In the genomic region with DNA sequence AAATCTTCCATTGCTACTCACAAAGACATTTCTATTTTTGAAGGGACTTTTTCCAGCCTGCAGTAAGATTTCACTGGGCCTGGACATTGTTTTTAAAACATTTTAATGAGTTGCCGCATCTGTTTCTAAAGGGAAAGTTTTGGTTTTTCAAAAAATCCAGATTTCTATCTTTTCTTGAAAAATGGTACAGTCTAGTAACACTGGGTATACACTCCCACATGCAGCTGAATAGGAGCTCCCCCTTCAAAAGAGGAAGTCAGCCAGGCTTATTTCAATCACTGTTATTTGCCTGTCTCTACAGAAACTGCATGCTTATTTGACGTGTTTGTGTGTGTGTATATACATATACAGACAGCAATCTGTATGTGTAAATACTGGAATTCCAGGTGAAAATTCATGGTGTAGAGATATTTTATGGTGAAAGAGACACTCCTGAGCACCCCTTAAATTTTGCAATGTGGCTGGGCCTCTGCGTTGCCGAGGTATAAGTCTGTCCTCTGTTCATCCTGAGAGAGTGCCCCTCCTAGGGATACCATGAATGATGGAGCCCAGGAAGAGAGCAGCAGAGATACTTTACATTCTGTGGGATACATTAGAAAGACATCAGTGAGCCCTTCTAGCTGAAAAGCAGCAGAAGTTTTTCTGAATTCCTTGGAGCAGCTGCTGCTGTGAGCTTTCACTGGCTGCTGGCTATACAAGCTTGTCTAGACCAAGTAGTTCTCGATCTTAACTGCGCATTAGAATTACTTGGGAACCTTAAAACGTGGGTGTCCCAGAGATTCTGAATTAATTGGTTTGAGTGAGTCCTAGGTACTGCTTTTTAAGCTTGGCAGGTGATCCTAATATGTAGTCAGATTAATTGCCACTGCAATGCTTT, we compare ENCODE assay signal across 11 cellular contexts. TPM values are rescaled to one million over a fixed set of nuclear protein-coding genes. Genes with fewer than 3 reads are reported as not detected.
DNase-seq lines count a peak whose midpoint lies in the region; ATAC-seq and TF ChIP-seq lines count a peak whose summit lies in the region.
"Had no signal": no experiment of that assay in that cellular context is flagged by ENCODE, and none has a peak within 500 bp of the region (broad histone marks: within the 10 kb centered on the region; RNA-seq: fewer than 3 reads in every experiment).

No MANE protein-coding gene starts in this region.

- H2BK12ac ChIP-seq in H9 (ENCODE audit: insufficient read length, low read depth, low read length), result no peak overlapping the region

- no peak overlapping the region for H3T11ph ChIP-seq in H9 (ENCODE audit: low read length)

- H3K36me3 ChIP-seq in liver (ENCODE audit: control insufficient read depth in 4 of 4, insufficient read depth in 3 of 4, low read depth in 1 of 4, low read length in 3 of 4) (no peaks in the 10 kb centered on the region), HAP-1 (replicated peaks) (no peaks in the 10 kb centered on the region), transverse colon (no peaks in the 10 kb centered on the region)

- no peak for TF ChIP-seq POLR2A in transverse colon (IDR thresholded peaks at IDR 0.05)

- 0 out of 2 replicates have a peak, but pooled peaks cover 2% of the 10 kb centered on the region for H3K79me2 ChIP-seq in H9 (ENCODE audit: insufficient read depth, low read length)

- no peak for TF ChIP-seq EP300 in transverse colon (IDR thresholded peaks at IDR 0.05; ENCODE audit: low read depth)

- H3K9me3 Mint-ChIP-seq in H9, result no peaks in the 10 kb centered on the region
- no peaks in the 10 kb centered on the region for H3K9me3 Mint-ChIP-seq in activated T-helper 17 cell treated with anti-CD3 and anti-CD28 coated beads, Interleukin-2, amount 50 U/mL, for 72 hours
- H3K9me3 Mint-ChIP-seq: activated T-cell treated with anti-CD3 and anti-CD28 coated beads, Interleukin-2, amount 50 U/mL, for 24 hours had no signal

- in situ Hi-C loops in HAP-1 (cut with MboI; ENCODE audit: low sequenced_read_pairs), result no loop called here
- in situ Hi-C loops in transverse colon (cut with MboI; ENCODE audit: low pct_ligation_motif_present in 1 of 4, low pct_unique_long_range_greater_than_20kb in 1 of 4, low sequenced_read_pairs in 3 of 4), result no loop called here

- no CpG with 5 or more reads among the region's 7 CpGs for WGBS in H9 (ENCODE audit: extremely low coverage, insufficient read length, low lambda C conversion rate)
- WGBS in liver, result 63% methylated on average over 7 of the region's 7 CpGs
- 71% methylated on average over 5 to 7 of the region's 7 CpGs for WGBS in transverse colon (ENCODE audit: low coverage in 1 of 2), 2 donors

- H4K8ac ChIP-seq in H9 (replicated peaks; ENCODE audit: insufficient read length, low read depth, low read length), result no peak overlapping the region

- peak overlapping the region in 2 of 3 experiments; percentile 45 to 86; a peak in 2 of 7 replicates for H3K27ac Mint-ChIP-seq in H9
- H3K27ac Mint-ChIP-seq in activated T-helper 17 cell treated with anti-CD3 and anti-CD28 coated beads, Interleukin-2, amount 50 U/mL, for 72 hours, result no peak overlapping the region
- H3K27ac Mint-ChIP-seq: activated T-cell treated with anti-CD3 and anti-CD28 coated beads, Interleukin-2, amount 50 U/mL, for 24 hours had no signal

- H3K4me1 Mint-ChIP-seq in H9, result peaks cover 27 to 41% of the 10 kb centered on the region in 2 experiments
- no peaks in the 10 kb centered on the region for H3K4me1 Mint-ChIP-seq in activated T-helper 17 cell treated with anti-CD3 and anti-CD28 coated beads, Interleukin-2, amount 50 U/mL, for 72 hours

- peak; percentile 72 for ATAC-seq in GM18508 (IDR thresholded peaks at IDR 0.05; ENCODE audit: insufficient read depth, unreplicated experiment)
- no peak for ATAC-seq in activated T-helper 17 cell treated with anti-CD3 and anti-CD28 coated beads, Interleukin-2, amount 50 U/mL, for 72 hours (replicated peaks)

- no peak for TF ChIP-seq RAD21 in liver (IDR thresholded peaks at IDR 0.05)

- no peak overlapping the region for H3K4ac ChIP-seq in H9 (ENCODE audit: low read depth, low read length)

- peaks cover 2% of the 10 kb centered on the region; the same call in 1 of the 2 replicates for H3K4me1 ChIP-seq in H9 (ENCODE audit: insufficient read depth, low read length)
- H3K4me1 ChIP-seq in liver (ENCODE audit: control insufficient read depth in 4 of 4, insufficient read depth in 4 of 4, low read length in 3 of 4), result peaks cover 12 to 60% (median 50%) of the 10 kb centered on the region in 4 donors
- no peaks in the 10 kb centered on the region; the same call in 1 of the 2 replicates for H3K4me1 ChIP-seq in HAP-1
- H3K4me1 ChIP-seq in transverse colon, result peaks cover 0 to 39% (median 9%) of the 10 kb centered on the region in 4 donors

- H3K36me3 Mint-ChIP-seq in H9 (ENCODE audit: insufficient read depth in 1 of 3, low read depth in 3 of 3), result no peaks in the 10 kb centered on the region
- H3K36me3 Mint-ChIP-seq in activated T-helper 17 cell treated with anti-CD3 and anti-CD28 coated beads, Interleukin-2, amount 50 U/mL, for 72 hours (ENCODE audit: low read depth), result no peaks in the 10 kb centered on the region

- no peak overlapping the region for H3K14ac ChIP-seq in H9 (ENCODE audit: insufficient read depth, low read length)

- H3K9me3 ChIP-seq in H9 (ENCODE audit: control insufficient read depth, low read depth, low read length) (no peaks in the 10 kb centered on the region), liver (ENCODE audit: control insufficient read depth in 4 of 4, low read length in 3 of 4) (no peaks in the 10 kb centered on the region), HAP-1 (no peaks in the 10 kb centered on the region), transverse colon (no peaks in the 10 kb centered on the region)

- intact Hi-C loops in transverse colon (cut with DNase I; ENCODE audit: low total_unique reads), result no loop called here

- H4K91ac ChIP-seq in H9 (ENCODE audit: insufficient read length, low read depth, low read length), result no peak overlapping the region

- H3K9ac ChIP-seq in H9 (ENCODE audit: extremely low read depth, insufficient read length, low read length) (no peak overlapping the region), liver (ENCODE audit: low read depth in 1 of 2, low read length in 2 of 2) (peak overlapping the region in 1 of 2 donors; percentile 43)

- H3K4me3 Mint-ChIP-seq in H9, result no peak overlapping the region
- H3K4me3 Mint-ChIP-seq in activated T-helper 17 cell treated with anti-CD3 and anti-CD28 coated beads, Interleukin-2, amount 50 U/mL, for 72 hours, result no peak overlapping the region
- H3K4me3 Mint-ChIP-seq: activated T-cell treated with anti-CD3 and anti-CD28 coated beads, Interleukin-2, amount 50 U/mL, for 24 hours had no signal

- no peaks in the 10 kb centered on the region for H4K20me1 ChIP-seq in H9 (ENCODE audit: control insufficient read depth, insufficient read depth, insufficient read length)

- H2BK5ac ChIP-seq in H9 (ENCODE audit: insufficient read length, low read length), result no peak overlapping the region

- DNase-seq in H9 (no peak), NCI-H69 (lab: John Stamatoyannopoulos, UW) (peak; percentile 86), HAP-1 (ENCODE audit: low spot score in 2 of 2) (no peak), transverse colon (no peak)
- DNase-seq in activated naive CD4-positive, alpha-beta T cell treated with anti-CD3 and anti-CD28 coated beads, Interleukin-2, amount 50 U/mL, for 16 hours, result no peak
- DNase-seq: activated T-cell treated with anti-CD3 and anti-CD28 coated beads, Interleukin-2, amount 50 U/mL, for 24 hours; GDM1; NCI-H1694 had no signal

- H2BK120ac ChIP-seq in H9 (ENCODE audit: low read depth, low read length, poor library complexity, severe bottlenecking), result no peak overlapping the region

- H4K5ac ChIP-seq in H9 (ENCODE audit: insufficient read length, low read depth, low read length), result no peak overlapping the region

- no peak overlapping the region for H2AFZ ChIP-seq in H9 (ENCODE audit: low read length)

- no peaks in the 10 kb centered on the region for H3K27me3 Mint-ChIP-seq in H9 (ENCODE audit: low read depth)
- H3K27me3 Mint-ChIP-seq in activated T-helper 17 cell treated with anti-CD3 and anti-CD28 coated beads, Interleukin-2, amount 50 U/mL, for 72 hours, result no peaks in the 10 kb centered on the region
- H3K27me3 Mint-ChIP-seq: activated T-cell treated with anti-CD3 and anti-CD28 coated beads, Interleukin-2, amount 50 U/mL, for 24 hours had no signal

- TF ChIP-seq CTCF in H9 (conservative IDR thresholded peaks at IDR 0.05) (no peak), liver (IDR thresholded peaks at IDR 0.05; ENCODE audit: low read depth, low read length, missing input control) (no peak), transverse colon (IDR thresholded peaks at IDR 0.05) (no peak)

- no peak overlapping the region for H3K23ac ChIP-seq in H9 (ENCODE audit: insufficient read length, low read depth, low read length)

- H3K4me3 ChIP-seq in liver (ENCODE audit: low read depth in 1 of 3, low read length in 3 of 3) (no peak overlapping the region), HAP-1 (no peak overlapping the region), transverse colon (no peak overlapping the region)

- no peaks in the 10 kb centered on the region for H3K27me3 ChIP-seq in H9 (ENCODE audit: insufficient read depth, low read length)
- no peaks in the 10 kb centered on the region for H3K27me3 ChIP-seq in liver (ENCODE audit: control insufficient read depth in 4 of 4, insufficient read depth in 4 of 4, low read length in 3 of 4)
- H3K27me3 ChIP-seq in HAP-1 (ENCODE audit: low read depth), result no peaks in the 10 kb centered on the region
- H3K27me3 ChIP-seq in transverse colon, result no peaks in the 10 kb centered on the region

- H3K56ac ChIP-seq in H9 (ENCODE audit: insufficient read length, low read depth, low read length), result no peak overlapping the region

- no peak overlapping the region for H2BK15ac ChIP-seq in H9 (ENCODE audit: low read depth, low read length)

- H2AK5ac ChIP-seq in H9 (ENCODE audit: insufficient read length, low read length), result no peak overlapping the region

- no peak overlapping the region for H3K4me2 ChIP-seq in H9 (ENCODE audit: insufficient read depth, insufficient read length, low read length)

- no peak overlapping the region for H2BK20ac ChIP-seq in H9 (ENCODE audit: low read depth, low read length, poor library complexity, severe bottlenecking)

- H3K79me1 ChIP-seq in H9 (ENCODE audit: insufficient read depth, low read depth, low read length, poor library complexity, severe bottlenecking), result no peaks in the 10 kb centered on the region

- no peak overlapping the region for H3K18ac ChIP-seq in H9 (ENCODE audit: insufficient read length, low read depth, low read length)

- H3K23me2 ChIP-seq in H9 (ENCODE audit: insufficient read length, low read depth, low read length, poor library complexity, severe bottlenecking), result no peaks in the 10 kb centered on the region

- no peak overlapping the region for H3K27ac ChIP-seq in H9 (ENCODE audit: insufficient read length, low read depth, low read length)
- H3K27ac ChIP-seq in liver (ENCODE audit: low read depth in 1 of 2, low read length in 2 of 2), result peak overlapping the region; percentile 21 to 53
- no peak overlapping the region for H3K27ac ChIP-seq in transverse colon

RNA-seq across cellular contexts. Expression of a gene that starts 12.0 kb away (rescaled TPM):
- total RNA-seq in H9 (2021) (121 and 123 TPM in 2 replicates), liver (10 to 100 TPM; 14.2 to 18.6 TPM), transverse colon (10 to 100 TPM in 3 of 4 donors, not detected in 1; 26.2 to 73.5 (median 60.2) TPM)
- 10 to 100 TPM; 35.0 to 66.3 TPM for polyA plus RNA-seq in liver
- 100 to 1,000 TPM in 1 of 2 donors, 10 to 100 TPM in 1; 94.3 to 186 TPM for total RNA-seq in activated T-helper 17 cell treated with anti-CD3 and anti-CD28 coated beads, Interleukin-2, amount 50 U/mL, for 72 hours

RNA-seq across cellular contexts. Expression of a gene that starts 28.5 kb away (rescaled TPM):
- 68.3 and 74.4 TPM in 2 replicates for total RNA-seq in H9 (2021)
- 10 to 100 TPM; 12.3 to 46.4 TPM for total RNA-seq in liver
- 10 to 100 TPM; 16.0 to 26.2 TPM for polyA plus RNA-seq in liver
- 10 to 100 TPM; 51.7 to 52.5 TPM for total RNA-seq in activated T-helper 17 cell treated with anti-CD3 and anti-CD28 coated beads, Interleukin-2, amount 50 U/mL, for 72 hours
- total RNA-seq in transverse colon, result 10 to 100 TPM; 33.5 to 74.4 (median 48.6) TPM

Comparison
In these comparisons a context has a peak if more than half of its experiments do, and no peak if none do; other contexts are left out.
1. H3K27ac ChIP-seq: peak in liver (2 of 2); none in H9 (single experiment) and transverse colon (0 of 4).